ENCODE assay signal across 24 cellular contexts in genomic region chr5:66231508-66231907, GRCh38.
"Had no signal": no experiment of that assay in that cellular context is flagged by ENCODE, and none has a peak within 500 bp of the region (broad histone marks: within the 10 kb centered on the region; RNA-seq: fewer than 3 reads in every experiment).

No MANE protein-coding gene starts in this region.

- FAIRE-seq: colon, endothelial cell of umbilical vein had no signal

- H3K27ac ChIP-seq: coronary artery, dorsolateral prefrontal cortex, esophagus muscularis mucosa, foreskin keratinocyte, gastroesophageal sphincter, heart left ventricle, hepatocyte, left lung had no signal

- H3K36me3 ChIP-seq: esophagus muscularis mucosa, gastroesophageal sphincter, heart left ventricle, left lung had no signal

- ATAC-seq: foreskin keratinocyte, gastroesophageal sphincter, heart left ventricle, left lung, left ventricle myocardium superior had no signal

- DNase-seq: dermis blood vessel endothelial cell; dorsolateral prefrontal cortex; effector CD4-positive, alpha-beta T cell; effector memory CD4-positive, alpha-beta T cell; foreskin keratinocyte; heart left ventricle; hypothalamus; immature natural killer cell; islet precursor cell; kidney; kidney glomerular epithelial cell; left lung; left ventricle myocardium superior; mammary epithelial cell; mesendoderm; midbrain; naive B cell had no signal

- H3K4me1 ChIP-seq: esophagus muscularis mucosa, foreskin keratinocyte, gastroesophageal sphincter, heart left ventricle, left lung had no signal

- H3K9me3 ChIP-seq: esophagus muscularis mucosa, gastroesophageal sphincter, left lung had no signal

- H3K27me3 ChIP-seq: dorsolateral prefrontal cortex, esophagus muscularis mucosa, gastroesophageal sphincter, hepatocyte, left lung had no signal

- H3K4me3 ChIP-seq: coronary artery, dorsolateral prefrontal cortex, esophagus muscularis mucosa, gastroesophageal sphincter, heart left ventricle, hepatocyte, left lung, lung had no signal
